ENCODE assay signal across 13 cellular contexts in genomic region chr14:32331227-32331597, GRCh38. TPM values are rescaled to one million over a fixed set of nuclear protein-coding genes. Genes with fewer than 3 reads are reported as not detected.
DNase-seq lines count a peak whose midpoint lies in the region; ATAC-seq and TF ChIP-seq lines count a peak whose summit lies in the region.
"Had no signal": no experiment of that assay in that cellular context is flagged by ENCODE, and none has a peak within 500 bp of the region (broad histone marks: within the 10 kb centered on the region; RNA-seq: fewer than 3 reads in every experiment).

No MANE protein-coding gene starts in this region.

- H3K4me1 ChIP-seq in parathyroid adenoma: peaks cover 4% of the 10 kb centered on the region
- H3K4me1 ChIP-seq: upper lobe of left lung had no signal

- H3K79me2 ChIP-seq in parathyroid adenoma: no peaks in the 10 kb centered on the region

- H3K27me3 ChIP-seq in parathyroid adenoma (ENCODE audit: control insufficient read depth, insufficient read depth, low read length): no peaks in the 10 kb centered on the region
- H3K27me3 ChIP-seq: upper lobe of left lung had no signal

- no peaks in the 10 kb centered on the region for H3K9me3 ChIP-seq in parathyroid adenoma (ENCODE audit: control insufficient read depth, low read length)
- H3K9me3 ChIP-seq: upper lobe of left lung had no signal

- no peak overlapping the region for H3K27ac Mint-ChIP-seq in stimulated activated effector memory CD8-positive, alpha-beta T cell treated with anti-CD3 and anti-CD28 coated beads, Interleukin-12 subunit alpha, Interleukin-12 subunit beta, amount 100 ng/mL, for 72 hours
- H3K27ac Mint-ChIP-seq: activated naive CD8-positive, alpha-beta T cell treated with anti-CD3 and anti-CD28 coated beads, Interleukin-2, amount 10 ng/mL, durations not matched to agents 7 days and 5 days; CD14-positive monocyte had no signal

- ATAC-seq in stimulated activated effector memory CD8-positive, alpha-beta T cell treated with anti-CD3 and anti-CD28 coated beads, Interleukin-12 subunit alpha, Interleukin-12 subunit beta, amount 100 ng/mL, for 72 hours: no peak

- no peak overlapping the region for H3K4me2 ChIP-seq in parathyroid adenoma (ENCODE audit: low read length)

- TF ChIP-seq CTCF in parathyroid adenoma (IDR thresholded peaks at IDR 0.05): no peak

- H3K27ac ChIP-seq in parathyroid adenoma: no peak overlapping the region
- H3K27ac ChIP-seq: upper lobe of left lung had no signal

- no peaks in the 10 kb centered on the region for H3K36me3 ChIP-seq in parathyroid adenoma (ENCODE audit: control insufficient read depth, insufficient read depth, low read length)
- H3K36me3 ChIP-seq: upper lobe of left lung had no signal

- DNase-seq in NCI-H187 treated with DMSO at 0.1 percent for 48 hours (lab: John Stamatoyannopoulos, UW) (peak; percentile 70), NCI-H774 (lab: John Stamatoyannopoulos, UW) (peak; percentile 6), globus pallidus (ENCODE audit: low spot score) (peak; percentile 67), dermis blood vessel endothelial cell (no peak), activated gamma-delta T cell treated with Interleukin-2 at 50 U/mL for 16 hours (no peak)
- DNase-seq in stimulated activated effector memory CD8-positive, alpha-beta T cell treated with anti-CD3 and anti-CD28 coated beads, Interleukin-12 subunit alpha, Interleukin-12 subunit beta, amount 100 ng/mL, for 72 hours (ENCODE audit: low spot score in 2 of 2): no peak
- DNase-seq: activated naive CD8-positive, alpha-beta T cell treated with anti-CD3 and anti-CD28 coated beads, Interleukin-2, amount 10 ng/mL, durations not matched to agents 7 days and 5 days; central memory CD4-positive, alpha-beta T cell; NCI-H446 treated with DMSO at 0.1 percent for 48 hours; stimulated activated CD8-positive, alpha-beta memory T cell treated with anti-CD3 and anti-CD28 coated beads, Interleukin-4, amount 100 ng/mL, for 48 hours; upper lobe of left lung had no signal

- no peak overlapping the region for H3K4me3 ChIP-seq in parathyroid adenoma (ENCODE audit: low read depth, low read length)
- H3K4me3 ChIP-seq: upper lobe of left lung had no signal

- H2AFZ ChIP-seq in parathyroid adenoma: peak overlapping the region; percentile 7

- no peak overlapping the region for H3K9ac ChIP-seq in parathyroid adenoma

- H3K36me3 Mint-ChIP-seq in stimulated activated effector memory CD8-positive, alpha-beta T cell treated with anti-CD3 and anti-CD28 coated beads, Interleukin-12 subunit alpha, Interleukin-12 subunit beta, amount 100 ng/mL, for 72 hours: no peaks in the 10 kb centered on the region
- H3K36me3 Mint-ChIP-seq: activated naive CD8-positive, alpha-beta T cell treated with anti-CD3 and anti-CD28 coated beads, Interleukin-2, amount 10 ng/mL, durations not matched to agents 7 days and 5 days; CD14-positive monocyte had no signal

- H3K4me3 Mint-ChIP-seq in stimulated activated effector memory CD8-positive, alpha-beta T cell treated with anti-CD3 and anti-CD28 coated beads, Interleukin-12 subunit alpha, Interleukin-12 subunit beta, amount 100 ng/mL, for 72 hours: no peak overlapping the region
- H3K4me3 Mint-ChIP-seq: activated naive CD8-positive, alpha-beta T cell treated with anti-CD3 and anti-CD28 coated beads, Interleukin-2, amount 10 ng/mL, durations not matched to agents 7 days and 5 days; CD14-positive monocyte had no signal

- peaks cover 2% of the 10 kb centered on the region for H3K9me3 Mint-ChIP-seq in stimulated activated effector memory CD8-positive, alpha-beta T cell treated with anti-CD3 and anti-CD28 coated beads, Interleukin-12 subunit alpha, Interleukin-12 subunit beta, amount 100 ng/mL, for 72 hours

- H3K4me1 Mint-ChIP-seq in stimulated activated effector memory CD8-positive, alpha-beta T cell treated with anti-CD3 and anti-CD28 coated beads, Interleukin-12 subunit alpha, Interleukin-12 subunit beta, amount 100 ng/mL, for 72 hours: no peaks in the 10 kb centered on the region
- H3K4me1 Mint-ChIP-seq: CD14-positive monocyte had no signal

RNA-seq across cellular contexts. Expression of gene AKAP6, which starts 2.1 kb away (rescaled TPM):
- 0.51 and 0.79 TPM in 2 replicates for total RNA-seq in dermis blood vessel endothelial cell

Comparison
In these comparisons a context has a peak if more than half of its experiments do, and no peak if none do; other contexts are left out.
1. DNase-seq: peak in NCI-H187 treated with DMSO at 0.1 percent for 48 hours (single experiment), NCI-H774 (single experiment) and globus pallidus (single experiment); none in dermis blood vessel endothelial cell (single experiment), activated gamma-delta T cell treated with Interleukin-2 at 50 U/mL for 16 hours (single experiment) and stimulated activated effector memory CD8-positive, alpha-beta T cell treated with anti-CD3 and anti-CD28 coated beads, Interleukin-12 subunit alpha, Interleukin-12 subunit beta, amount 100 ng/mL, for 72 hours (0 of 2).